Comparison of ENCODE assay signal across 11 cellular contexts in the genomic region with DNA sequence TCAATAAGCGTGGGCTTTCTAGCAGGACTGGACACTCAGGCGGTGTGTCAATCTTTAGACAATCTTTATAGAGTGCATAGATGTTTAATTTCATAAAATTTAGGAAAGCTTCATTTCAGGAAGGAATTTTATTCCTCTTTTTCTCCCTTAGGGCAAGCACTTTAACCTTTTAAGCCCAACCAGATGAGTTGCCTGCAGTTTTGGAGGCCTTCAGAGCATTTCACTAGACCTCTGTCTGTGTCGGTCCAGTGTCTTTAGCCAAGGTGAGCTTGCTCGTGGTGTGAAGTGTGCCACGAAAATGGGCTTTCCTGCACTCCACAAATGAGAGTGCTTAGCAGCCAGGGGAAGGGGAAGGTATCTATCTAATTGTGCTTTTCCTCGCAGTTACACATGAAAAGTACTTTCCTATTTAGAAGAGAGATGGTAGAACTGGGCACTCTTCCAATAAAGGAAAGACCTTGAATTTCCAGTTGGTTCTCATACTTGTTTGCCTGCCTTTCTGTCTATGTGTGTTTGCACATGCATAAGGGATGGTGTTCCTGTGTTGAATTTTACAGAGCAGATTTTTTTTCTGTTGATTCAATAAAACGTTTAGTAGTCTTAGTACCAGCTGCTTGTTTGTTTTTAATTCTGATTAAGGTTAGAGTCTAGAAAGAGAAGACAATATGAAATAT.
A peak's percentile ranks its signal among the peaks of the same experiment; 100 is the strongest.
DNase-seq lines count a peak whose midpoint lies in the region; ATAC-seq and TF ChIP-seq lines count a peak whose summit lies in the region.
"Had no signal": no experiment of that assay in that cellular context is flagged by ENCODE, and none has a peak within 500 bp of the region (broad histone marks: within the 10 kb centered on the region; RNA-seq: fewer than 3 reads in every experiment).

No MANE protein-coding gene starts in this region.

- H3K36me3 ChIP-seq in muscle layer of duodenum (ENCODE audit: control insufficient read depth in 1 of 2, insufficient read depth in 2 of 2, low read length in 2 of 2), result peaks cover 0 to 16% of the 10 kb centered on the region in 2 donors
- H3K36me3 ChIP-seq: cardiac muscle cell had no signal

- ATAC-seq in GM21619 (IDR thresholded peaks at IDR 0.05; ENCODE audit: unreplicated experiment), result no peak
- ATAC-seq: HepG2 had no signal

- CTCF ChIA-PET in GM10248 (lab: Yijun Ruan, JAX), result no interaction called here

- no peak for DNase-seq in AG09309 (ENCODE audit: low read depth)
- DNase-seq in LNCaP clone FGC (ENCODE audit: low read depth), result peak; percentile 93
- DNase-seq in astrocyte of the cerebellum (ENCODE audit: low read depth), result no peak
- DNase-seq in KBM-7, result no peak
- DNase-seq in stimulated activated CD4-positive, alpha-beta T cell treated with anti-CD3 and anti-CD28 coated beads, Interleukin-15, amount 100 ng/mL, for 24 hours, result no peak
- DNase-seq in GM10248 (ENCODE audit: extremely low spot score), result no peak

- no peak overlapping the region for H3K27ac ChIP-seq in muscle layer of duodenum (ENCODE audit: low read length)
- H3K27ac ChIP-seq: cardiac muscle cell had no signal

- no peaks in the 10 kb centered on the region for H3K27me3 ChIP-seq in muscle layer of duodenum (ENCODE audit: low read depth, low read length)
- H3K27me3 ChIP-seq: cardiac muscle cell had no signal

- no peaks in the 10 kb centered on the region for H3K4me1 ChIP-seq in muscle layer of duodenum (ENCODE audit: control insufficient read depth in 1 of 2, insufficient read depth in 2 of 2, low read length in 2 of 2)

- in situ Hi-C loops in astrocyte of the cerebellum (cut with HindIII; ENCODE audit: low sequenced_read_pairs), result no loop called here
- in situ Hi-C loops in KBM-7 (cut with MboI; ENCODE audit: low pct_unique_long_range_greater_than_20kb, low sequenced_read_pairs), result no loop called here

- POLR2A ChIA-PET in GM10248 (lab: Yijun Ruan, JAX), result no interaction called here

- TF ChIP-seq CTCF in AG09309 (IDR thresholded peaks at IDR 0.05; ENCODE audit: control insufficient read depth, insufficient read depth, low read depth, low read length, missing control alignments) (no peak), LNCaP clone FGC (IDR thresholded peaks at IDR 0.05; ENCODE audit: control insufficient read depth, extremely low read depth, insufficient read depth) (no peak), astrocyte of the cerebellum (IDR thresholded peaks at IDR 0.05; ENCODE audit: low read depth, low read length, missing control alignments) (no peak), GM10248 (IDR thresholded peaks at IDR 0.05; ENCODE audit: control extremely low read depth, extremely low read depth, low read depth, missing control alignments) (no peak)

- H3K4me3 ChIP-seq in AG09309 (ENCODE audit: control insufficient read depth, low read depth, low read length), result peak overlapping the region; percentile 92
- H3K4me3 ChIP-seq in LNCaP clone FGC (ENCODE audit: low read depth, low read length), result no peak overlapping the region
- H3K4me3 ChIP-seq in astrocyte of the cerebellum (ENCODE audit: low read depth, low read length), result peak overlapping the region; percentile 60
- H3K4me3 ChIP-seq in muscle layer of duodenum (ENCODE audit: low read depth in 1 of 2, low read length in 2 of 2), result peak overlapping the region; percentile 70 to 81
- H3K4me3 ChIP-seq: GM12878 had no signal

- no peaks in the 10 kb centered on the region for H3K9me3 ChIP-seq in muscle layer of duodenum (ENCODE audit: control insufficient read depth in 1 of 2, low read length in 2 of 2)
